3 cellular contexts compared by ENCODE assay signal in genomic region chr12:118999107-118999506, GRCh38.
TF ChIP-seq lines count a peak whose summit lies in the region.

No MANE protein-coding gene starts in this region.

TF ChIP-seq in SK-N-SH, 30 proteins besides CTCF, POLR2A, EP300 and RAD21 (continued from another document):
- TF ChIP-seq RCOR1 (IDR thresholded peaks at IDR 0.05; ENCODE audit: low read length) (no peak), GABPA (IDR thresholded peaks at IDR 0.05; ENCODE audit: low read depth) (no peak)

TF ChIP-seq in SK-N-SH treated with all-trans-retinoic acid at 6 μM for 48 hours, 23 proteins besides CTCF, POLR2A, EP300 and RAD21 (continued from another document):
- no peak for TF ChIP-seq PATZ1 (CRISPR knock-in tag; IDR thresholded peaks at IDR 0.05; ENCODE audit: borderline replicate concordance)
- no peak for TF ChIP-seq ZNF565 (CRISPR knock-in tag; conservative IDR thresholded peaks at IDR 0.05; ENCODE audit: low read depth)
- TF ChIP-seq RARB (CRISPR knock-in tag; IDR thresholded peaks at IDR 0.05), result no peak
- TF ChIP-seq ESRRG (CRISPR knock-in tag; IDR thresholded peaks at IDR 0.05), result no peak
- TF ChIP-seq, protein P1, sequence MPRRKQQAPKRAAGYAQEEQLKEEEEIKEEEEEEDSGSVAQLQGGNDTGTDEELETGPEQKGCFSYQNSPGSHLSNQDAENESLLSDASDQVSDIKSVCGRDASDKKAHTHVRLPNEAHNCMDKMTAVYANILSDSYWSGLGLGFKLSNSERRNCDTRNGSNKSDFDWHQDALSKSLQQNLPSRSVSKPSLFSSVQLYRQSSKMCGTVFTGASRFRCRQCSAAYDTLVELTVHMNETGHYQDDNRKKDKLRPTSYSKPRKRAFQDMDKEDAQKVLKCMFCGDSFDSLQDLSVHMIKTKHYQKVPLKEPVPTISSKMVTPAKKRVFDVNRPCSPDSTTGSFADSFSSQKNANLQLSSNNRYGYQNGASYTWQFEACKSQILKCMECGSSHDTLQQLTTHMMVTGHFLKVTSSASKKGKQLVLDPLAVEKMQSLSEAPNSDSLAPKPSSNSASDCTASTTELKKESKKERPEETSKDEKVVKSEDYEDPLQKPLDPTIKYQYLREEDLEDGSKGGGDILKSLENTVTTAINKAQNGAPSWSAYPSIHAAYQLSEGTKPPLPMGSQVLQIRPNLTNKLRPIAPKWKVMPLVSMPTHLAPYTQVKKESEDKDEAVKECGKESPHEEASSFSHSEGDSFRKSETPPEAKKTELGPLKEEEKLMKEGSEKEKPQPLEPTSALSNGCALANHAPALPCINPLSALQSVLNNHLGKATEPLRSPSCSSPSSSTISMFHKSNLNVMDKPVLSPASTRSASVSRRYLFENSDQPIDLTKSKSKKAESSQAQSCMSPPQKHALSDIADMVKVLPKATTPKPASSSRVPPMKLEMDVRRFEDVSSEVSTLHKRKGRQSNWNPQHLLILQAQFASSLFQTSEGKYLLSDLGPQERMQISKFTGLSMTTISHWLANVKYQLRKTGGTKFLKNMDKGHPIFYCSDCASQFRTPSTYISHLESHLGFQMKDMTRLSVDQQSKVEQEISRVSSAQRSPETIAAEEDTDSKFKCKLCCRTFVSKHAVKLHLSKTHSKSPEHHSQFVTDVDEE (CRISPR knock-in tag; IDR thresholded peaks at IDR 0.05), result no peak
- no peak for TF ChIP-seq GLIS3 (CRISPR knock-in tag; IDR thresholded peaks at IDR 0.05)

TF ChIP-seq in WTC11, 78 proteins besides CTCF, POLR2A, EP300 and RAD21 (continued from another document):
- TF ChIP-seq FOXP4 (CRISPR knock-in tag; IDR thresholded peaks at IDR 0.05) (no peak), ZNF232 (CRISPR knock-in tag; IDR thresholded peaks at IDR 0.05) (no peak), CBFB (CRISPR knock-in tag; IDR thresholded peaks at IDR 0.05; ENCODE audit: low read depth) (no peak), ARID4B (CRISPR knock-in tag; IDR thresholded peaks at IDR 0.05; ENCODE audit: borderline replicate concordance) (no peak), HMGXB4 (CRISPR knock-in tag; IDR thresholded peaks at IDR 0.05) (no peak)
- TF ChIP-seq, protein P2, sequence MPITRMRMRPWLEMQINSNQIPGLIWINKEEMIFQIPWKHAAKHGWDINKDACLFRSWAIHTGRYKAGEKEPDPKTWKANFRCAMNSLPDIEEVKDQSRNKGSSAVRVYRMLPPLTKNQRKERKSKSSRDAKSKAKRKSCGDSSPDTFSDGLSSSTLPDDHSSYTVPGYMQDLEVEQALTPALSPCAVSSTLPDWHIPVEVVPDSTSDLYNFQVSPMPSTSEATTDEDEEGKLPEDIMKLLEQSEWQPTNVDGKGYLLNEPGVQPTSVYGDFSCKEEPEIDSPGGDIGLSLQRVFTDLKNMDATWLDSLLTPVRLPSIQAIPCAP (CRISPR knock-in tag; IDR thresholded peaks at IDR 0.05), result no peak
